In genomic region chr11:134046681-134047449, GRCh38 we compare ENCODE assay signal across 16 cellular contexts. TPM values are rescaled to one million over a fixed set of nuclear protein-coding genes. Genes with fewer than 3 reads are reported as not detected.
DNase-seq lines count a peak whose midpoint lies in the region; ATAC-seq and TF ChIP-seq lines count a peak whose summit lies in the region.
"Had no signal": no experiment of that assay in that cellular context is flagged by ENCODE, and none has a peak within 500 bp of the region (broad histone marks: within the 10 kb centered on the region; RNA-seq: fewer than 3 reads in every experiment).

No MANE protein-coding gene starts in this region.

- no peaks in the 10 kb centered on the region for H3K36me3 Mint-ChIP-seq in GM23338 (ENCODE audit: low read depth)
- no peaks in the 10 kb centered on the region for H3K36me3 Mint-ChIP-seq in stimulated activated effector memory CD8-positive, alpha-beta T cell treated with anti-CD3 and anti-CD28 coated beads, Interleukin-12 subunit alpha, Interleukin-12 subunit beta, amount 100 ng/mL, for 72 hours
- H3K36me3 Mint-ChIP-seq: CD4-positive, CD25-positive, alpha-beta regulatory T cell had no signal

- H3K4me1 ChIP-seq in GM23338 (ENCODE audit: insufficient read depth): peaks cover 5% of the 10 kb centered on the region; the same call in 1 of the 2 replicates

- H3K9me3 Mint-ChIP-seq in GM23338: no peaks in the 10 kb centered on the region; the same call in 1 of the 3 replicates
- H3K9me3 Mint-ChIP-seq in stimulated activated effector memory CD8-positive, alpha-beta T cell treated with anti-CD3 and anti-CD28 coated beads, Interleukin-12 subunit alpha, Interleukin-12 subunit beta, amount 100 ng/mL, for 72 hours: no peaks in the 10 kb centered on the region

- no peak for TF ChIP-seq CTCF in GM23338 (conservative IDR thresholded peaks at IDR 0.05; ENCODE audit: low read depth in 2 of 2)

- H3F3A ChIP-seq in GM23338 (replicated peaks; ENCODE audit: low read depth): peaks cover 7% of the 10 kb centered on the region; the same call in 1 of the 2 replicates

- DNase-seq in GM23338 (ENCODE audit: low spot score) (no peak), mesenteric fat pad (ENCODE audit: low spot score) (peak; percentile 60), HPDE6-E6E7 (ENCODE audit: extremely low spot score) (no peak), LoVo (ENCODE audit: low spot score) (no peak)
- DNase-seq in stimulated activated effector memory CD8-positive, alpha-beta T cell treated with anti-CD3 and anti-CD28 coated beads, Interleukin-12 subunit alpha, Interleukin-12 subunit beta, amount 100 ng/mL, for 72 hours (ENCODE audit: low spot score in 2 of 2): no peak
- DNase-seq: activated CD4-positive, alpha-beta T cell treated with anti-CD3 and anti-CD28 coated beads for 48 hours; activated gamma-delta T cell treated with Interleukin-2 at 50 U/mL for 16 hours; CD4-positive, CD25-positive, alpha-beta regulatory T cell; hippocampal formation; NCI-H510A; PC-9; stimulated activated CD4-positive, alpha-beta T cell treated with anti-CD3 and anti-CD28 coated beads, Interleukin-2, amount 100 ng/mL, for 24 hours had no signal

- peaks cover 29% of the 10 kb centered on the region for H3K4me1 Mint-ChIP-seq in GM23338
- no peaks in the 10 kb centered on the region for H3K4me1 Mint-ChIP-seq in stimulated activated effector memory CD8-positive, alpha-beta T cell treated with anti-CD3 and anti-CD28 coated beads, Interleukin-12 subunit alpha, Interleukin-12 subunit beta, amount 100 ng/mL, for 72 hours

- H3K27ac ChIP-seq in GM23338 (ENCODE audit: low read depth): no peak overlapping the region
- peak overlapping the region; percentile 67 for H3K27ac ChIP-seq in cingulate gyrus (ENCODE audit: low read depth, low read length)
- H3K27ac ChIP-seq: PC-9 had no signal

- no peaks in the 10 kb centered on the region for H4K20me1 ChIP-seq in GM23338 (replicated peaks; ENCODE audit: insufficient read depth)

- peaks cover 8% of the 10 kb centered on the region for H3K27me3 Mint-ChIP-seq in GM23338 (ENCODE audit: insufficient read depth, low read depth, poor library complexity)

- H3K4me2 ChIP-seq in GM23338: no peak overlapping the region
- H3K4me2 ChIP-seq: PC-9 had no signal

- no peak overlapping the region for H3K4me3 ChIP-seq in GM23338
- H3K4me3 ChIP-seq: K562, PC-9 had no signal

- no peak for ATAC-seq in GM23338
- no peak for ATAC-seq in stimulated activated effector memory CD8-positive, alpha-beta T cell treated with anti-CD3 and anti-CD28 coated beads, Interleukin-12 subunit alpha, Interleukin-12 subunit beta, amount 100 ng/mL, for 72 hours
- ATAC-seq in GM19324 (IDR thresholded peaks at IDR 0.05; ENCODE audit: low FRiP score, unreplicated experiment): no peak
- no peak for ATAC-seq in HG02623 (IDR thresholded peaks at IDR 0.05; ENCODE audit: unreplicated experiment)
- ATAC-seq: K562 had no signal

- H3K9me2 ChIP-seq in GM23338 (ENCODE audit: insufficient read depth): no peaks in the 10 kb centered on the region

- no peaks in the 10 kb centered on the region for H3K27me3 ChIP-seq in GM23338 (ENCODE audit: insufficient read depth)

- no peaks in the 10 kb centered on the region for H3K36me3 ChIP-seq in GM23338 (ENCODE audit: insufficient read depth)

- peak overlapping the region; percentile 91 for H2AFZ ChIP-seq in GM23338
- H2AFZ ChIP-seq: PC-9 had no signal

- no peak overlapping the region for H3K27ac Mint-ChIP-seq in GM23338
- H3K27ac Mint-ChIP-seq in stimulated activated effector memory CD8-positive, alpha-beta T cell treated with anti-CD3 and anti-CD28 coated beads, Interleukin-12 subunit alpha, Interleukin-12 subunit beta, amount 100 ng/mL, for 72 hours: peak overlapping the region; percentile 43
- H3K27ac Mint-ChIP-seq: CD4-positive, CD25-positive, alpha-beta regulatory T cell had no signal

- no peak overlapping the region for H3K4me3 Mint-ChIP-seq in GM23338
- no peak overlapping the region for H3K4me3 Mint-ChIP-seq in stimulated activated effector memory CD8-positive, alpha-beta T cell treated with anti-CD3 and anti-CD28 coated beads, Interleukin-12 subunit alpha, Interleukin-12 subunit beta, amount 100 ng/mL, for 72 hours

- H3K79me2 ChIP-seq in GM23338 (replicated peaks; ENCODE audit: insufficient read depth): no peaks in the 10 kb centered on the region

TF ChIP-seq in GM23338, 12 proteins besides CTCF, POLR2A, EP300 and RAD21 (continues in another document):
- TF ChIP-seq, protein P1, sequence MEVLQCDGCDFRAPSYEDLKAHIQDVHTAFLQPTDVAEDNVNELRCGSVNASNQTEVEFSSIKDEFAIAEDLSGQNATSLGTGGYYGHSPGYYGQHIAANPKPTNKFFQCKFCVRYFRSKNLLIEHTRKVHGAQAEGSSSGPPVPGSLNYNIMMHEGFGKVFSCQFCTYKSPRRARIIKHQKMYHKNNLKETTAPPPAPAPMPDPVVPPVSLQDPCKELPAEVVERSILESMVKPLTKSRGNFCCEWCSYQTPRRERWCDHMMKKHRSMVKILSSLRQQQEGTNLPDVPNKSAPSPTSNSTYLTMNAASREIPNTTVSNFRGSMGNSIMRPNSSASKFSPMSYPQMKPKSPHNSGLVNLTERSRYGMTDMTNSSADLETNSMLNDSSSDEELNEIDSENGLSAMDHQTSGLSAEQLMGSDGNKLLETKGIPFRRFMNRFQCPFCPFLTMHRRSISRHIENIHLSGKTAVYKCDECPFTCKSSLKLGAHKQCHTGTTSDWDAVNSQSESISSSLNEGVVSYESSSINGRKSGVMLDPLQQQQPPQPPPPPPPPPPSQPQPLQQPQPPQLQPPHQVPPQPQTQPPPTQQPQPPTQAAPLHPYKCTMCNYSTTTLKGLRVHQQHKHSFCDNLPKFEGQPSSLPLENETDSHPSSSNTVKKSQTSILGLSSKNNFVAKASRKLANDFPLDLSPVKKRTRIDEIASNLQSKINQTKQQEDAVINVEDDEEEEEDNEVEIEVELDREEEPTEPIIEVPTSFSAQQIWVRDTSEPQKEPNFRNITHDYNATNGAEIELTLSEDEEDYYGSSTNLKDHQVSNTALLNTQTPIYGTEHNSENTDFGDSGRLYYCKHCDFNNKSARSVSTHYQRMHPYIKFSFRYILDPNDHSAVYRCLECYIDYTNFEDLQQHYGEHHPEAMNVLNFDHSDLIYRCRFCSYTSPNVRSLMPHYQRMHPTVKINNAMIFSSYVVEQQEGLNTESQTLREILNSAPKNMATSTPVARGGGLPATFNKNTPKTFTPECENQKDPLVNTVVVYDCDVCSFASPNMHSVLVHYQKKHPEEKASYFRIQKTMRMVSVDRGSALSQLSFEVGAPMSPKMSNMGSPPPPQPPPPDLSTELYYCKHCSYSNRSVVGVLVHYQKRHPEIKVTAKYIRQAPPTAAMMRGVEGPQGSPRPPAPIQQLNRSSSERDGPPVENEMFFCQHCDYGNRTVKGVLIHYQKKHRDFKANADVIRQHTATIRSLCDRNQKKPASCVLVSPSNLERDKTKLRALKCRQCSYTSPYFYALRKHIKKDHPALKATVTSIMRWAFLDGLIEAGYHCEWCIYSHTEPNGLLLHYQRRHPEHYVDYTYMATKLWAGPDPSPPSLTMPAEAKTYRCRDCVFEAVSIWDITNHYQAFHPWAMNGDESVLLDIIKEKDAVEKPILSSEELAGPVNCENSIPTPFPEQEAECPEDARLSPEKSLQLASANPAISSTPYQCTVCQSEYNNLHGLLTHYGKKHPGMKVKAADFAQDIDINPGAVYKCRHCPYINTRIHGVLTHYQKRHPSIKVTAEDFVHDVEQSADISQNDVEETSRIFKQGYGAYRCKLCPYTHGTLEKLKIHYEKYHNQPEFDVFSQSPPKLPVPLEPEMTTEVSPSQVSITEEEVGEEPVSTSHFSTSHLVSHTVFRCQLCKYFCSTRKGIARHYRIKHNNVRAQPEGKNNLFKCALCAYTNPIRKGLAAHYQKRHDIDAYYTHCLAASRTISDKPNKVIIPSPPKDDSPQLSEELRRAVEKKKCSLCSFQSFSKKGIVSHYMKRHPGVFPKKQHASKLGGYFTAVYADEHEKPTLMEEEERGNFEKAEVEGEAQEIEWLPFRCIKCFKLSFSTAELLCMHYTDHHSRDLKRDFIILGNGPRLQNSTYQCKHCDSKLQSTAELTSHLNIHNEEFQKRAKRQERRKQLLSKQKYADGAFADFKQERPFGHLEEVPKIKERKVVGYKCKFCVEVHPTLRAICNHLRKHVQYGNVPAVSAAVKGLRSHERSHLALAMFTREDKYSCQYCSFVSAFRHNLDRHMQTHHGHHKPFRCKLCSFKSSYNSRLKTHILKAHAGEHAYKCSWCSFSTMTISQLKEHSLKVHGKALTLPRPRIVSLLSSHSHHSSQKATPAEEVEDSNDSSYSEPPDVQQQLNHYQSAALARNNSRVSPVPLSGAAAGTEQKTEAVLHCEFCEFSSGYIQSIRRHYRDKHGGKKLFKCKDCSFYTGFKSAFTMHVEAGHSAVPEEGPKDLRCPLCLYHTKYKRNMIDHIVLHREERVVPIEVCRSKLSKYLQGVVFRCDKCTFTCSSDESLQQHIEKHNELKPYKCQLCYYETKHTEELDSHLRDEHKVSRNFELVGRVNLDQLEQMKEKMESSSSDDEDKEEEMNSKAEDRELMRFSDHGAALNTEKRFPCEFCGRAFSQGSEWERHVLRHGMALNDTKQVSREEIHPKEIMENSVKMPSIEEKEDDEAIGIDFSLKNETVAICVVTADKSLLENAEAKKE (CRISPR knock-in tag; IDR thresholded peaks at IDR 0.05): no peak
- TF ChIP-seq REST (IDR thresholded peaks at IDR 0.05; ENCODE audit: unreplicated experiment): no peak

RNA-seq across cellular contexts. Expression of gene JAM3, which starts 22.0 kb away (rescaled TPM):
- total RNA-seq in GM23338 (2014; rRNA removed; shearing (Covaris generic)): 41.5 and 44.8 TPM in 2 replicates
- 13.1 and 14.1 TPM in 2 replicates for polyA plus RNA-seq in GM23338 (2016; fragmentation: Nextera tagmentation; extraction: Ambion mirVana)
- 18.9 TPM for total RNA-seq in mesenteric fat pad
- total RNA-seq: PC-9 had no signal
